6 cellular contexts compared by ENCODE assay signal in genomic region chr20:10417218-10417617, GRCh38. TPM values are rescaled to one million over a fixed set of nuclear protein-coding genes. Genes with fewer than 3 reads are reported as not detected.
DNase-seq lines count a peak whose midpoint lies in the region; ATAC-seq, FAIRE-seq and TF ChIP-seq lines count a peak whose summit lies in the region.
"Not testable (repeated sequence)": the region's sequence is repeated elsewhere in the genome, so short reads cannot be mapped to it uniquely, and the experiment has no call there.

No MANE protein-coding gene starts in this region.

- POLR2A ChIA-PET in HepG2 (lab: Yijun Ruan, JAX), result not testable (repeated sequence)

- not testable (repeated sequence) for ATAC-seq in activated T-helper 17 cell treated with anti-CD3 and anti-CD28 coated beads, Interleukin-2, amount 50 U/mL, for 72 hours (replicated peaks); central memory CD8-positive, alpha-beta T cell (replicated peaks; ENCODE audit: extremely low read depth, poor library complexity, severe bottlenecking); HepG2

- not testable (repeated sequence) for TF ChIP-seq EP300 in HepG2 (IDR thresholded peaks at IDR 0.05; ENCODE audit: low read depth in 2 of 2, low read length in 2 of 2); HepG2 (CRISPR knock-in tag; IDR thresholded peaks at IDR 0.05; ENCODE audit: borderline replicate concordance)

- WGBS in HepG2 (ENCODE audit: low lambda C conversion rate), result 99% methylated on average over 2 of the region's 2 CpGs

- H3K27ac ChIP-seq in VCaP, result peak overlapping the region; percentile 60
- not testable (repeated sequence) for H3K27ac ChIP-seq in HepG2 (ENCODE audit: extremely low read length, insufficient read depth, low read length)

- H2AFZ ChIP-seq in HepG2 (ENCODE audit: low read length), result not testable (repeated sequence)

- not testable (repeated sequence) for TF ChIP-seq RAD21 in HepG2 (CRISPR knock-in tag; IDR thresholded peaks at IDR 0.05)

- H3K27me3 Mint-ChIP-seq in Calu3 (ENCODE audit: unreplicated experiment); activated T-helper 17 cell treated with anti-CD3 and anti-CD28 coated beads, Interleukin-2, amount 50 U/mL, for 72 hours; central memory CD8-positive, alpha-beta T cell; stimulated activated naive CD8-positive, alpha-beta T cell treated with anti-CD3 and anti-CD28 coated beads, Interleukin-15, Interleukin-2, amounts not matched to agents 100 ng/mL and 50 ng/mL, for 24 hours: not testable (repeated sequence)

- H3K4me1 ChIP-seq in HepG2 (ENCODE audit: insufficient read depth, low read length), result not testable (repeated sequence)

- H3K9me3 Mint-ChIP-seq in Calu3 (ENCODE audit: low read depth, unreplicated experiment); activated T-helper 17 cell treated with anti-CD3 and anti-CD28 coated beads, Interleukin-2, amount 50 U/mL, for 72 hours; central memory CD8-positive, alpha-beta T cell; stimulated activated naive CD8-positive, alpha-beta T cell treated with anti-CD3 and anti-CD28 coated beads, Interleukin-15, Interleukin-2, amounts not matched to agents 100 ng/mL and 50 ng/mL, for 24 hours: not testable (repeated sequence)

- H3K9ac ChIP-seq in HepG2 (ENCODE audit: insufficient read depth, low read depth, low read length), result not testable (repeated sequence)

- TF ChIP-seq POLR2A in HepG2 (IDR thresholded peaks at IDR 0.05; ENCODE audit: insufficient read depth in 1 of 2, low read depth in 2 of 2, low read length in 2 of 2), result not testable (repeated sequence)

- TF ChIP-seq CTCF in Calu3 (IDR thresholded peaks at IDR 0.05; ENCODE audit: unreplicated experiment); VCaP (conservative IDR thresholded peaks at IDR 0.05); HepG2 (CRISPR knock-in tag; IDR thresholded peaks at IDR 0.05): not testable (repeated sequence)

- H3K9me3 ChIP-seq in HepG2 (ENCODE audit: low read length), result not testable (repeated sequence)

- in situ Hi-C loops in HepG2 (cut with HindIII; ENCODE audit: extremely low pct_ligation_motif_present, low pct_unique_long_range_greater_than_20kb), result loop anchor here (10.0 kb wide), 1 partner anchor 58 kb away; no protein-coding TSS in a partner anchor

- FAIRE-seq in HepG2 (lab: Jason Lieb, UNC), result not testable (repeated sequence)

- DNase-seq in Calu3; central memory CD8-positive, alpha-beta T cell (ENCODE audit: low spot score in 2 of 2); HepG2 (ENCODE audit: low spot score): not testable (repeated sequence)

- not testable (repeated sequence) for H3K27me3 ChIP-seq in HepG2 (ENCODE audit: control insufficient read depth in 1 of 2, insufficient read depth in 2 of 2, low read length in 2 of 2)

- not testable (repeated sequence) for H3K4me3 ChIP-seq in HepG2 (replicated peaks in 1 of 3; ENCODE audit: insufficient read depth in 1 of 3, low read depth in 2 of 3, low read length in 3 of 3)

- H4K20me1 ChIP-seq in HepG2 (ENCODE audit: insufficient read depth, low read length), result not testable (repeated sequence)

- peaks cover 32 to 67% of the 10 kb centered on the region in 2 experiments for H3K36me3 ChIP-seq in HepG2 (replicated peaks in 1 of 2; ENCODE audit: control insufficient read depth in 1 of 2, insufficient read depth in 2 of 2, low read length in 2 of 2)

- peaks cover 27% of the 10 kb centered on the region for H3K79me2 ChIP-seq in HepG2 (ENCODE audit: insufficient read depth, low read length)

- not testable (repeated sequence) for BruUV-seq in Calu3 (replicated peaks; lab: Mats Ljungman, UMichigan); HepG2 (replicated peaks; lab: Mats Ljungman, UMichigan)

- not testable (repeated sequence) for H3K4me2 ChIP-seq in HepG2 (ENCODE audit: low read depth, low read length)

- peaks cover 20% of the 10 kb centered on the region for H3K36me3 Mint-ChIP-seq in Calu3 (ENCODE audit: insufficient read depth, unreplicated experiment)
- H3K36me3 Mint-ChIP-seq in activated T-helper 17 cell treated with anti-CD3 and anti-CD28 coated beads, Interleukin-2, amount 50 U/mL, for 72 hours (ENCODE audit: low read depth), result peaks cover 65% of the 10 kb centered on the region
- not testable (repeated sequence) for H3K36me3 Mint-ChIP-seq in central memory CD8-positive, alpha-beta T cell (ENCODE audit: insufficient read depth)
- H3K36me3 Mint-ChIP-seq in stimulated activated naive CD8-positive, alpha-beta T cell treated with anti-CD3 and anti-CD28 coated beads, Interleukin-15, Interleukin-2, amounts not matched to agents 100 ng/mL and 50 ng/mL, for 24 hours (ENCODE audit: low read depth), result peaks cover 47% of the 10 kb centered on the region

- intact Hi-C loops in Calu3 (cut with micrococcal nuclease; ENCODE audit: unreplicated experiment), result loop anchor here (10.0 kb wide), 1 partner anchor 202 kb away; the partner anchor contains the start of gene SNAP25
- intact Hi-C loops in HepG2 (cut with micrococcal nuclease; ENCODE audit: unreplicated experiment), result not testable (repeated sequence)

- H3K27ac Mint-ChIP-seq in Calu3 (ENCODE audit: unreplicated experiment), result peak overlapping the region; percentile 81
- H3K27ac Mint-ChIP-seq in activated T-helper 17 cell treated with anti-CD3 and anti-CD28 coated beads, Interleukin-2, amount 50 U/mL, for 72 hours, result peak overlapping the region; percentile 16
- peak overlapping the region; percentile 12 for H3K27ac Mint-ChIP-seq in central memory CD8-positive, alpha-beta T cell (ENCODE audit: low read depth)
- peak overlapping the region; percentile 5 for H3K27ac Mint-ChIP-seq in stimulated activated naive CD8-positive, alpha-beta T cell treated with anti-CD3 and anti-CD28 coated beads, Interleukin-15, Interleukin-2, amounts not matched to agents 100 ng/mL and 50 ng/mL, for 24 hours

- CTCF ChIA-PET in Calu3 (lab: Charles Lee); HepG2 (lab: Yijun Ruan, JAX; ENCODE audit: low intra/inter-chr PET ratio, low total read pairs): not testable (repeated sequence)

- peak overlapping the region; percentile 33 for H3K4me3 Mint-ChIP-seq in Calu3 (ENCODE audit: low read depth, unreplicated experiment)
- H3K4me3 Mint-ChIP-seq in activated T-helper 17 cell treated with anti-CD3 and anti-CD28 coated beads, Interleukin-2, amount 50 U/mL, for 72 hours; central memory CD8-positive, alpha-beta T cell; stimulated activated naive CD8-positive, alpha-beta T cell treated with anti-CD3 and anti-CD28 coated beads, Interleukin-15, Interleukin-2, amounts not matched to agents 100 ng/mL and 50 ng/mL, for 24 hours: not testable (repeated sequence)

- H3K4me1 Mint-ChIP-seq in Calu3 (ENCODE audit: low read depth, unreplicated experiment), result peaks cover 27% of the 10 kb centered on the region
- not testable (repeated sequence) for H3K4me1 Mint-ChIP-seq in activated T-helper 17 cell treated with anti-CD3 and anti-CD28 coated beads, Interleukin-2, amount 50 U/mL, for 72 hours
- H3K4me1 Mint-ChIP-seq in central memory CD8-positive, alpha-beta T cell, result peaks cover 13% of the 10 kb centered on the region
- H3K4me1 Mint-ChIP-seq in stimulated activated naive CD8-positive, alpha-beta T cell treated with anti-CD3 and anti-CD28 coated beads, Interleukin-15, Interleukin-2, amounts not matched to agents 100 ng/mL and 50 ng/mL, for 24 hours (ENCODE audit: low read depth), result peaks cover 15% of the 10 kb centered on the region

RNA-seq across cellular contexts. Expression of gene MKKS, which starts 16.8 kb away (rescaled TPM):
- total RNA-seq in Calu3 (2022) (11.6 and 12.1 TPM in 2 replicates), HepG2 (2016; rRNA removed; fragmentation: Illumina TruSeq; extraction: Trizol) (26.7 and 44.8 TPM in 2 replicates)
- total RNA-seq in activated T-helper 17 cell treated with anti-CD3 and anti-CD28 coated beads, Interleukin-2, amount 50 U/mL, for 72 hours, result 1 to 10 TPM; 3.2 to 5.4 TPM
- 5.3 and 6.8 TPM in 2 replicates for total RNA-seq in HepG2 (2016; cell fraction: cytosol; rRNA removed; fragmentation: Illumina TruSeq; extraction: Trizol; ENCODE audit: low read depth)
- 25.8 and 43.2 TPM in 2 replicates for total RNA-seq in HepG2 (2016; cell fraction: insoluble cytoplasmic fraction; rRNA removed; fragmentation: Illumina TruSeq; extraction: Trizol)
- total RNA-seq in HepG2 (2016; cell fraction: membrane; rRNA removed; fragmentation: Illumina TruSeq; extraction: Trizol), result 38.7 and 41.1 TPM in 2 replicates
- total RNA-seq in HepG2 (2016; cell fraction: nucleus; rRNA removed; fragmentation: Illumina TruSeq; extraction: Trizol), result 19.6 and 20.4 TPM in 2 replicates
- polyA plus RNA-seq in HepG2 (2011; rRNA removed), result 29.7 and 34.5 TPM in 2 replicates
- polyA plus RNA-seq in HepG2 (2011; cell fraction: cytosol; rRNA removed), result 14.1 and 21.7 TPM in 2 replicates
- 10.6 and 13.5 TPM in 2 replicates for polyA plus RNA-seq in HepG2 (2011; cell fraction: nucleus; rRNA removed)
- polyA plus RNA-seq in HepG2 (2012), result 23.4 and 27.8 TPM in 2 replicates
- 8.1 and 13.3 TPM in 2 replicates for polyA plus RNA-seq in HepG2 (2016; cell fraction: cytosol; fragmentation: Illumina TruSeq; extraction: Trizol; ENCODE audit: low read depth)
- 46.7 and 49.7 TPM in 2 replicates for polyA plus RNA-seq in HepG2 (2016; cell fraction: insoluble cytoplasmic fraction; fragmentation: Illumina TruSeq; extraction: Trizol; ENCODE audit: low read depth)
- polyA plus RNA-seq in HepG2 (2016; cell fraction: membrane; fragmentation: Illumina TruSeq; extraction: Trizol; ENCODE audit: low read depth), result 27.1 and 37.0 TPM in 2 replicates
- 28.9 and 30.4 TPM in 2 replicates for polyA plus RNA-seq in HepG2 (2016; cell fraction: nucleus; fragmentation: Illumina TruSeq; extraction: Trizol; ENCODE audit: insufficient read depth, low read depth)
- 5.5 and 13.2 TPM in 2 replicates for polyA minus RNA-seq in HepG2 (2011; rRNA and poly(A)+ RNA removed; ENCODE audit: low replicate concordance)
- 8.6 and 10.6 TPM in 2 replicates for polyA minus RNA-seq in HepG2 (2011; cell fraction: cytosol; rRNA and poly(A)+ RNA removed)
- polyA minus RNA-seq in HepG2 (2011; cell fraction: nucleus; rRNA and poly(A)+ RNA removed), result 13.6 and 26.7 TPM in 2 replicates

RNA-seq across cellular contexts. Expression of gene SLX4IP, which starts 17.9 kb away (rescaled TPM):
- total RNA-seq in Calu3 (2022) (5.4 and 6.4 TPM in 2 replicates), HepG2 (2016; rRNA removed; fragmentation: Illumina TruSeq; extraction: Trizol) (7.3 and 9.5 TPM in 2 replicates)
- 1 to 10 TPM; 3.9 to 4.0 TPM for total RNA-seq in activated T-helper 17 cell treated with anti-CD3 and anti-CD28 coated beads, Interleukin-2, amount 50 U/mL, for 72 hours
- total RNA-seq in HepG2 (2016; cell fraction: cytosol; rRNA removed; fragmentation: Illumina TruSeq; extraction: Trizol; ENCODE audit: low read depth), result 0.81 and 0.97 TPM in 2 replicates
- 6.8 and 8.5 TPM in 2 replicates for total RNA-seq in HepG2 (2016; cell fraction: insoluble cytoplasmic fraction; rRNA removed; fragmentation: Illumina TruSeq; extraction: Trizol)
- 3.8 and 4.3 TPM in 2 replicates for total RNA-seq in HepG2 (2016; cell fraction: membrane; rRNA removed; fragmentation: Illumina TruSeq; extraction: Trizol)
- total RNA-seq in HepG2 (2016; cell fraction: nucleus; rRNA removed; fragmentation: Illumina TruSeq; extraction: Trizol), result 9.5 and 10.9 TPM in 2 replicates
- 3.1 and 3.6 TPM in 2 replicates for polyA plus RNA-seq in HepG2 (2011; rRNA removed)
- polyA plus RNA-seq in HepG2 (2011; cell fraction: cytosol; rRNA removed), result 1.6 and 1.8 TPM in 2 replicates
- 5.5 and 5.7 TPM in 2 replicates for polyA plus RNA-seq in HepG2 (2011; cell fraction: nucleus; rRNA removed)
- 2.5 and 3.1 TPM in 2 replicates for polyA plus RNA-seq in HepG2 (2012)
- polyA plus RNA-seq in HepG2 (2016; cell fraction: cytosol; fragmentation: Illumina TruSeq; extraction: Trizol; ENCODE audit: low read depth), result 0.32 and 0.38 TPM in 2 replicates
- 4.0 TPM in 2 replicates for polyA plus RNA-seq in HepG2 (2016; cell fraction: insoluble cytoplasmic fraction; fragmentation: Illumina TruSeq; extraction: Trizol; ENCODE audit: low read depth)
- 1.1 and 1.2 TPM in 2 replicates for polyA plus RNA-seq in HepG2 (2016; cell fraction: membrane; fragmentation: Illumina TruSeq; extraction: Trizol; ENCODE audit: low read depth)
- polyA plus RNA-seq in HepG2 (2016; cell fraction: nucleus; fragmentation: Illumina TruSeq; extraction: Trizol; ENCODE audit: insufficient read depth, low read depth), result 9.4 and 10.0 TPM in 2 replicates
- 4.8 and 8.5 TPM in 2 replicates for polyA minus RNA-seq in HepG2 (2011; rRNA and poly(A)+ RNA removed; ENCODE audit: low replicate concordance)
- polyA minus RNA-seq in HepG2 (2011; cell fraction: cytosol; rRNA and poly(A)+ RNA removed), result 7.0 and 7.6 TPM in 2 replicates
- 17.0 and 21.4 TPM in 2 replicates for polyA minus RNA-seq in HepG2 (2011; cell fraction: nucleus; rRNA and poly(A)+ RNA removed)

Comparison
In these comparisons a context has a peak if more than half of its experiments do, and no peak if none do; other contexts are left out.
1. H3K27ac Mint-ChIP-seq: peak in every context shown above with its lines; median percentile 81 in Calu3; 16 in activated T-helper 17 cell treated with anti-CD3 and anti-CD28 coated beads, Interleukin-2, amount 50 U/mL, for 72 hours; 12 in central memory CD8-positive, alpha-beta T cell; 5 in stimulated activated naive CD8-positive, alpha-beta T cell treated with anti-CD3 and anti-CD28 coated beads, Interleukin-15, Interleukin-2, amounts not matched to agents 100 ng/mL and 50 ng/mL, for 24 hours.